In genomic region chr2:227707390-227707789, GRCh38 we compare ENCODE assay signal across 8 cellular contexts. TPM values are rescaled to one million over a fixed set of nuclear protein-coding genes. Genes with fewer than 3 reads are reported as not detected.
"Had no signal": no experiment of that assay in that cellular context is flagged by ENCODE, and none has a peak within 500 bp of the region (broad histone marks: within the 10 kb centered on the region; RNA-seq: fewer than 3 reads in every experiment).

No MANE protein-coding gene starts in this region.

- FAIRE-seq: G401.6, GM12878, GM12892, GM18507, GM19239 had no signal

- H3K4me3 ChIP-seq: GM12878 had no signal

- DNase-seq: GDM1, GF-D8 had no signal

- ATAC-seq: GM12878 had no signal

RNA-seq across cellular contexts. Expression of gene SLC19A3, which starts 10.4 kb away (rescaled TPM):
- total RNA-seq: G401, GM12878 had no signal
- polyA plus RNA-seq: GM12878 had no signal

RNA-seq across cellular contexts. Expression of gene SCYGR6, which starts 17.2 kb away (rescaled TPM):
- total RNA-seq: G401, GM12878 had no signal
- polyA plus RNA-seq: GM12878 had no signal

RNA-seq across cellular contexts. Expression of gene SCYGR7, which starts 20.7 kb away (rescaled TPM):
- total RNA-seq: G401, GM12878 had no signal
- polyA plus RNA-seq: GM12878 had no signal

RNA-seq across cellular contexts. Expression of gene SCYGR8, which starts 38.3 kb away (rescaled TPM):
- total RNA-seq: G401, GM12878 had no signal
- polyA plus RNA-seq: GM12878 had no signal

RNA-seq across cellular contexts. Expression of gene SCYGR5, which starts 40.8 kb away (rescaled TPM):
- total RNA-seq: G401, GM12878 had no signal
- polyA plus RNA-seq: GM12878 had no signal
